29 cellular contexts compared by ENCODE assay signal in the genomic region with DNA sequence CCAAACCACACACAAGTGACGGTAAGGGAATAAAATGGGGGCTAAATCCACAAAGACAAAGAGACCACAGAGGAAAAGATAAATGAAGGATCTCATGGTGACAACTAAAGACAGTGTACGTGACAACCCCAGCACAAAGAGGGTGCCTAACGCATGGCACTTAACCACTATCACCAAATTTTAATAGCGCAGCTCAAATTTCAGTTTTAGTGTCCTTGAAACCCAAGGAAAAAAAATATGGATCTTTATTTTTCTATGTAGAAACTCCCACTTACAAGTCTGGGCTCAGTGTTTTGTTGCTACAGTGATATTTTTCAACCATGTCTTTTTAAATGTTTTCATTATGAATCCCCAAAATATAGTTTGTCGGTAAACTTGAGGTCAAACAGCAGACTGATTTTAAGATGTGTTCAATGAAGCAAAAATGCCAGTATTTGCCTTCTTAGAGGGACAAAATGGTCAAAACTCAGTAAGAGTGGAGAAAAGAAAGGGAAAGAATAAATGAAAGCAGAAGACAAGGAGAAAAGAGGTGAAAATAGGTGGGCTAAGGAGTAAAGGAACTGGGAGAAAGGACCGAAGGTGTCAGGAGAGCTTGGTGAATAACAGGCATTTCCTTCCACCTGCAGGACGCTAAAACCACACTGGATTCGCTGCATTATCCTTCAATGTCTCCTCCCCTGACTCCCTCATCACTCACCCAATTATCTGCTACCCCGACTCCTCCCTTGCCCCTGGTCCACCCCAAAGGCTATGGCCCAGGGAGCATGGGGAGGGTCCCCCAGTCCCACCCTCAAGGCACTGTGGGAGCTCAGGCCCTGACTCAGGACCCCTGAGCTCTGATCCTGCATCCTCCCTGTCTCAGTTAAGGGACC. TPM values are rescaled to one million over a fixed set of nuclear protein-coding genes. Genes with fewer than 3 reads are reported as not detected.
DNase-seq lines count a peak whose midpoint lies in the region; ATAC-seq and TF ChIP-seq lines count a peak whose summit lies in the region.
"Had no signal": no experiment of that assay in that cellular context is flagged by ENCODE, and none has a peak within 500 bp of the region (broad histone marks: within the 10 kb centered on the region; RNA-seq: fewer than 3 reads in every experiment).

No MANE protein-coding gene starts in this region.

- H3K4me1 Mint-ChIP-seq in GM23338, result peaks cover 63% of the 10 kb centered on the region
- H3K4me1 Mint-ChIP-seq in WTC11, result peaks cover 61% of the 10 kb centered on the region
- H3K4me1 Mint-ChIP-seq in nephron, result peaks cover 50% of the 10 kb centered on the region

- H2AFZ ChIP-seq in GM23338, result no peak overlapping the region

- ATAC-seq in GM23338 (no peak), WTC11 (no peak), Right ventricle myocardium superior (ENCODE audit: poor library complexity) (no peak), lower lobe of right lung (no peak)
- ATAC-seq: body of pancreas, left lobe of liver, PC-3, sciatic nerve had no signal

- peaks cover 37% of the 10 kb centered on the region for H3K79me2 ChIP-seq in GM23338 (replicated peaks; ENCODE audit: insufficient read depth)

- H3K27me3 Mint-ChIP-seq in GM23338 (ENCODE audit: insufficient read depth, low read depth, poor library complexity) (peaks cover 34% of the 10 kb centered on the region), WTC11 (ENCODE audit: low read depth) (peaks cover 8% of the 10 kb centered on the region), nephron (ENCODE audit: low read depth) (no peaks in the 10 kb centered on the region)

- H4K20me1 ChIP-seq in BLaER1 (peaks cover 11% of the 10 kb centered on the region), GM23338 (replicated peaks; ENCODE audit: insufficient read depth) (0 out of 2 replicates have a peak, but pooled peaks cover 11% of the 10 kb centered on the region)

- DNase-seq in GM23338 (ENCODE audit: low spot score) (peak; percentile 35), WTC11 (ENCODE audit: low spot score) (no peak), Right ventricle myocardium superior (no peak), coronary artery (ENCODE audit: low spot score) (no peak), lower lobe of right lung (no peak)
- DNase-seq: activated CD4-positive, alpha-beta memory T cell treated with anti-CD3 and anti-CD28 coated beads, Interleukin-2, amount 10 ng/mL, durations not matched to agents 7 days and 5 days; activated CD4-positive, CD25-positive, alpha-beta regulatory T cell treated with anti-CD3 and anti-CD28 coated beads, Interleukin-2, amount 50 U/mL, for 72 hours; activated naive CD4-positive, alpha-beta T cell treated with anti-CD3 and anti-CD28 coated beads for 36 hours; body of pancreas; CD8-positive, alpha-beta memory T cell; HCEC 1CT; Kasumi-1; mesenchymal stem cell; NCI-H146; NCI-H2171; NCI-H510A; NK-92 treated with Interleukin-12 subunit alpha and Interleukin-12 subunit beta, amount 100 ng/mL, for 24 hours; PC-3; stimulated activated CD8-positive, alpha-beta memory T cell treated with anti-CD3 and anti-CD28 coated beads, Interleukin-4, amount 100 ng/mL, for 48 hours; testis had no signal

- POLR2A ChIA-PET in WTC11 (lab: Charles Lee), result interaction anchor here (1.0 kb wide), 1 partner anchor 30 kb away, joined by 3 read pairs; no protein-coding TSS in a partner anchor

- H3K9me3 ChIP-seq in BLaER1 (no peaks in the 10 kb centered on the region), lower lobe of right lung (no peaks in the 10 kb centered on the region)
- H3K9me3 ChIP-seq: body of pancreas, testis had no signal

- H3K27ac Mint-ChIP-seq in GM23338, result no peak overlapping the region
- H3K27ac Mint-ChIP-seq in WTC11, result peak overlapping the region; percentile 86; the same call in 1 of the 2 replicates
- peak overlapping the region in 2 of 3 experiments; percentile 45 to 56 for H3K27ac Mint-ChIP-seq in nephron
- H3K27ac Mint-ChIP-seq: activated CD4-positive, alpha-beta memory T cell treated with anti-CD3 and anti-CD28 coated beads, Interleukin-2, amount 10 ng/mL, durations not matched to agents 7 days and 5 days; activated naive CD4-positive, alpha-beta T cell treated with anti-CD3 and anti-CD28 coated beads for 36 hours; B cell; progenitor cell of endocrine pancreas; stimulated activated naive CD8-positive, alpha-beta T cell treated with anti-CD3 and anti-CD28 coated beads, Interleukin-15, Interleukin-2, amounts not matched to agents 100 ng/mL and 50 ng/mL, for 24 hours had no signal

- intact Hi-C loops in Right ventricle myocardium superior (cut with DNase I) (no loop called here), lower lobe of right lung (cut with DNase I) (no loop called here)

- H3K36me3 ChIP-seq in BLaER1 (no peaks in the 10 kb centered on the region), GM23338 (ENCODE audit: insufficient read depth) (no peaks in the 10 kb centered on the region), lower lobe of right lung (no peaks in the 10 kb centered on the region)

- CTCF ChIA-PET in WTC11 (lab: Charles Lee), result interaction anchor here (0.5 to 1.2 kb wide), 5 partner anchors 9 to 235 kb away, joined by 3 to 7 read pairs (median 3); a partner anchor contains a TSS

- TF ChIP-seq CTCF in GM23338 (conservative IDR thresholded peaks at IDR 0.05; ENCODE audit: low read depth in 2 of 2) (no peak), WTC11 (IDR thresholded peaks at IDR 0.05) (no peak), nephron (IDR thresholded peaks at IDR 0.05; ENCODE audit: unreplicated experiment in 3 of 3) (no peak), coronary artery (IDR thresholded peaks at IDR 0.05) (no peak), lower lobe of right lung (IDR thresholded peaks at IDR 0.05) (no peak)

- no peak overlapping the region for H3K4me3 ChIP-seq in BLaER1
- no peak overlapping the region for H3K4me3 ChIP-seq in GM23338
- H3K4me3 ChIP-seq in coronary artery, result no peak overlapping the region
- no peak overlapping the region for H3K4me3 ChIP-seq in lower lobe of right lung
- H3K4me3 ChIP-seq: body of pancreas, SK-N-MC, testis had no signal

- peaks cover 29% of the 10 kb centered on the region for H3K27me3 ChIP-seq in BLaER1
- peaks cover 7% of the 10 kb centered on the region; the same call in 1 of the 2 replicates for H3K27me3 ChIP-seq in GM23338 (ENCODE audit: insufficient read depth)
- no peaks in the 10 kb centered on the region for H3K27me3 ChIP-seq in lower lobe of right lung (ENCODE audit: low read depth)
- H3K27me3 ChIP-seq: body of pancreas, testis had no signal

- H3K4me3 Mint-ChIP-seq in GM23338 (no peak overlapping the region; the same call in 2 of the 3 replicates), WTC11 (no peak overlapping the region), nephron (peak overlapping the region; percentile 63 to 82 (median 67))
- H3K4me3 Mint-ChIP-seq: activated CD4-positive, alpha-beta memory T cell treated with anti-CD3 and anti-CD28 coated beads, Interleukin-2, amount 10 ng/mL, durations not matched to agents 7 days and 5 days; activated naive CD4-positive, alpha-beta T cell treated with anti-CD3 and anti-CD28 coated beads for 36 hours; B cell; stimulated activated naive CD8-positive, alpha-beta T cell treated with anti-CD3 and anti-CD28 coated beads, Interleukin-15, Interleukin-2, amounts not matched to agents 100 ng/mL and 50 ng/mL, for 24 hours had no signal

- H3K4me1 ChIP-seq in BLaER1 (peaks cover 29% of the 10 kb centered on the region), GM23338 (ENCODE audit: insufficient read depth) (peaks cover 37% of the 10 kb centered on the region), lower lobe of right lung (peaks cover 50% of the 10 kb centered on the region)

- H3K9me3 Mint-ChIP-seq in GM23338, result no peaks in the 10 kb centered on the region
- H3K9me3 Mint-ChIP-seq in WTC11, result no peaks in the 10 kb centered on the region
- H3K9me3 Mint-ChIP-seq in nephron, result no peaks in the 10 kb centered on the region
- H3K9me3 Mint-ChIP-seq: activated CD4-positive, alpha-beta memory T cell treated with anti-CD3 and anti-CD28 coated beads, Interleukin-2, amount 10 ng/mL, durations not matched to agents 7 days and 5 days; activated naive CD4-positive, alpha-beta T cell treated with anti-CD3 and anti-CD28 coated beads for 36 hours; CD8-positive, alpha-beta memory T cell; stimulated activated naive CD8-positive, alpha-beta T cell treated with anti-CD3 and anti-CD28 coated beads, Interleukin-15, Interleukin-2, amounts not matched to agents 100 ng/mL and 50 ng/mL, for 24 hours had no signal

- H3F3A ChIP-seq in GM23338 (replicated peaks; ENCODE audit: low read depth), result 0 out of 2 replicates have a peak, but pooled peaks cover 2% of the 10 kb centered on the region

- H3K36me3 Mint-ChIP-seq in GM23338 (ENCODE audit: low read depth) (no peaks in the 10 kb centered on the region; the same call in 2 of the 3 replicates), WTC11 (no peaks in the 10 kb centered on the region), nephron (ENCODE audit: low read depth) (no peaks in the 10 kb centered on the region)

- H3K4me2 ChIP-seq in BLaER1, result peak overlapping the region; percentile 44
- peak overlapping the region; percentile 71; the same call in 1 of the 2 replicates for H3K4me2 ChIP-seq in GM23338

- H3K9me2 ChIP-seq in GM23338 (ENCODE audit: insufficient read depth), result no peaks in the 10 kb centered on the region

- H3K9ac ChIP-seq in BLaER1, result no peak overlapping the region

- no peak overlapping the region for H3K27ac ChIP-seq in BLaER1
- 0 out of 2 replicates have a peak overlapping the region, but pooled peaks have one; percentile 47 for H3K27ac ChIP-seq in GM23338 (ENCODE audit: low read depth)
- H3K27ac ChIP-seq in coronary artery, result no peak overlapping the region
- no peak overlapping the region for H3K27ac ChIP-seq in lower lobe of right lung
- H3K27ac ChIP-seq: body of pancreas, epithelial cell of prostate, SK-N-MC had no signal

TF ChIP-seq in GM23338, 12 proteins besides CTCF, POLR2A, EP300 and RAD21 (continues in another document):
- no peak for TF ChIP-seq ZNF114 (CRISPR knock-in tag; IDR thresholded peaks at IDR 0.05)

RNA-seq across cellular contexts. Expression of a gene that starts 3.5 kb away (rescaled TPM):
- 16.5 and 20.2 TPM in 2 replicates for total RNA-seq in GM23338 (2014; rRNA removed; shearing (Covaris generic))
- polyA plus RNA-seq in GM23338 (2016; fragmentation: Nextera tagmentation; extraction: Ambion mirVana), result 11.3 and 11.6 TPM in 2 replicates
- total RNA-seq in WTC11 (2021), result 23.4 to 28.3 TPM (median 27.3 TPM) in 3 replicates
- total RNA-seq in Right ventricle myocardium superior, result 15.2 TPM
- 27.6 TPM for total RNA-seq in lower lobe of right lung

RNA-seq across cellular contexts. Expression of a gene that starts 21.7 kb away (rescaled TPM):
- 62.9 and 110 TPM in 2 replicates for total RNA-seq in GM23338 (2014; rRNA removed; shearing (Covaris generic))
- polyA plus RNA-seq in GM23338 (2016; fragmentation: Nextera tagmentation; extraction: Ambion mirVana), result 40.9 and 45.2 TPM in 2 replicates
- total RNA-seq in WTC11 (2021) (54.5 to 67.3 TPM (median 62.0 TPM) in 3 replicates), Right ventricle myocardium superior (35.8 TPM), lower lobe of right lung (48.9 TPM)

Comparison
In these comparisons a context has a peak if more than half of its experiments do, and no peak if none do; other contexts are left out.
1. H3K4me3 Mint-ChIP-seq: peak in nephron (3 of 3); none in GM23338 (single experiment) and WTC11 (single experiment).